In genomic region chr19:57271280-57271679, GRCh38 we compare ENCODE assay signal across 30 cellular contexts.
"Had no signal": no experiment of that assay in that cellular context is flagged by ENCODE, and none has a peak within 500 bp of the region (broad histone marks: within the 10 kb centered on the region; RNA-seq: fewer than 3 reads in every experiment).

No MANE protein-coding gene starts in this region.

- H3K27me3 ChIP-seq: brain microvascular endothelial cell, dorsolateral prefrontal cortex, heart left ventricle had no signal

- H3K4me1 ChIP-seq: heart left ventricle had no signal

- FAIRE-seq: astrocyte, bronchial epithelial cell, frontal cortex had no signal

- H3K27ac ChIP-seq: brain microvascular endothelial cell, coronary artery, dorsolateral prefrontal cortex, heart left ventricle had no signal

- H3K4me3 ChIP-seq: coronary artery, dorsolateral prefrontal cortex, heart left ventricle had no signal

- H3K9me3 Mint-ChIP-seq: central memory CD8-positive, alpha-beta T cell; dendritic cell treated with granulocyte-macrophage colony-stimulating factor and Interleukin-4, amounts not matched to agents 40 ng/mL and 50 ng/mL, for 4 days; endodermal cell had no signal

- H3K4me1 Mint-ChIP-seq: central memory CD8-positive, alpha-beta T cell had no signal

- ATAC-seq: activated CD4-positive, CD25-positive, alpha-beta regulatory T cell treated with anti-CD3 and anti-CD28 coated beads, Interleukin-2, amount 50 U/mL, for 24 hours; activated CD8-positive, alpha-beta T cell treated with anti-CD3 and anti-CD28 coated beads for 36 hours; activated T-cell treated with anti-CD3 and anti-CD28 coated beads, Interleukin-2, amount 50 U/mL, for 4 hours; activated T-helper 17 cell treated with anti-CD3 and anti-CD28 coated beads, Interleukin-2, amount 50 U/mL, for 72 hours; esophagus mucosa; heart left ventricle had no signal

- H3K4me3 Mint-ChIP-seq: activated CD8-positive, alpha-beta T cell treated with anti-CD3 and anti-CD28 coated beads for 36 hours; activated naive CD8-positive, alpha-beta T cell; activated T-cell treated with anti-CD3 and anti-CD28 coated beads, Interleukin-2, amount 50 U/mL, for 4 hours; central memory CD8-positive, alpha-beta T cell; dendritic cell treated with granulocyte-macrophage colony-stimulating factor and Interleukin-4, amounts not matched to agents 40 ng/mL and 50 ng/mL, for 4 days; endodermal cell had no signal

- H3K36me3 ChIP-seq: brain microvascular endothelial cell had no signal

- DNase-seq: activated CD4-positive, alpha-beta T cell treated with anti-CD3 and anti-CD28 coated beads for 48 hours; activated CD4-positive, alpha-beta T cell treated with anti-CD3 and anti-CD28 coated beads, Interleukin-2, amount 50 U/mL, for 1 hour; activated CD4-positive, alpha-beta T cell treated with anti-CD3 and anti-CD28 coated beads, Interleukin-2, amount 50 U/mL, for 48 hours; activated CD8-positive, alpha-beta memory T cell treated with anti-CD3 and anti-CD28 coated beads for 24 hours; activated CD8-positive, alpha-beta T cell treated with anti-CD3 and anti-CD28 coated beads for 36 hours; activated effector memory CD4-positive, alpha-beta T cell treated with Interleukin-2 at 50 U/mL for 16 hours; activated gamma-delta T cell treated with Interleukin-2 at 50 U/mL for 16 hours; activated naive CD4-positive, alpha-beta T cell treated with anti-CD3 and anti-CD28 coated beads, Interleukin-2, amount 50 U/mL, for 16 hours; activated naive CD4-positive, alpha-beta T cell treated with Interleukin-2 at 50 U/mL for 16 hours; activated T-cell treated with anti-CD3 and anti-CD28 coated beads, Interleukin-2, amount 50 U/mL, for 4 hours; amniotic stem cell; anterior cingulate cortex; brain microvascular endothelial cell; dorsolateral prefrontal cortex; effector memory CD4-positive, alpha-beta T cell; endodermal cell; foreskin fibroblast; glutamatergic neuron; heart left ventricle; T-helper 2 cell had no signal

- H3K9me3 ChIP-seq: heart left ventricle had no signal

- H3K27me3 Mint-ChIP-seq: activated CD8-positive, alpha-beta T cell treated with anti-CD3 and anti-CD28 coated beads for 36 hours; activated naive CD8-positive, alpha-beta T cell; activated T-helper 17 cell treated with anti-CD3 and anti-CD28 coated beads, Interleukin-2, amount 50 U/mL, for 72 hours; central memory CD8-positive, alpha-beta T cell; dendritic cell treated with granulocyte-macrophage colony-stimulating factor and Interleukin-4, amounts not matched to agents 40 ng/mL and 50 ng/mL, for 4 days had no signal

- H3K27ac Mint-ChIP-seq: activated CD8-positive, alpha-beta T cell treated with anti-CD3 and anti-CD28 coated beads for 36 hours; activated naive CD8-positive, alpha-beta T cell; dendritic cell treated with granulocyte-macrophage colony-stimulating factor and Interleukin-4, amounts not matched to agents 40 ng/mL and 50 ng/mL, for 4 days; endodermal cell had no signal
